Comparison of ENCODE assay signal across 8 cellular contexts in genomic region chr6:52670502-52671409, GRCh38. TPM values are rescaled to one million over a fixed set of nuclear protein-coding genes. Genes with fewer than 3 reads are reported as not detected.
DNase-seq lines count a peak whose midpoint lies in the region; ATAC-seq and TF ChIP-seq lines count a peak whose summit lies in the region.

TSS of gene TMEM14A (plus strand) at chr6:52671113. CDS start at chr6:52677103, 5,990 bp downstream.

- POLR2A ChIA-PET in RWPE1 (lab: Yijun Ruan, JAX; ENCODE audit: low non-redundant PET), result no interaction called here
- POLR2A ChIA-PET in naive thymus-derived CD8-positive, alpha-beta T cell (lab: Charles Lee), result no interaction called here

- DNase-seq in Daoy (ENCODE audit: low read depth), result peak; percentile 98
- peak; percentile 96 for DNase-seq in H4 (ENCODE audit: low spot score)
- peak; percentile 86 for DNase-seq in LNCaP clone FGC (ENCODE audit: low read depth)
- peak; percentile 96 for DNase-seq in RWPE1 (ENCODE audit: low spot score)
- peak; percentile 90 for DNase-seq in fibroblast of mammary gland (ENCODE audit: low read depth)
- peak; percentile 80 to 95 (median 89) for DNase-seq in naive thymus-derived CD8-positive, alpha-beta T cell
- DNase-seq in stimulated activated naive B cell treated with anti-CD40 and anti-IgM and Interleukin-4, amounts not matched to agents 10 μg/mL and 1 μg/mL and 100 μg/mL, for 72 hours, result peak; percentile 86

- H3K27me3 Mint-ChIP-seq in activated T-helper 17 cell treated with anti-CD3 and anti-CD28 coated beads, Interleukin-2, amount 50 U/mL, for 72 hours, result no peaks in the 10 kb centered on the region
- no peaks in the 10 kb centered on the region for H3K27me3 Mint-ChIP-seq in naive thymus-derived CD8-positive, alpha-beta T cell
- H3K27me3 Mint-ChIP-seq in stimulated activated naive B cell treated with anti-CD40 and anti-IgM and Interleukin-4, amounts not matched to agents 10 μg/mL and 1 μg/mL and 100 μg/mL, for 72 hours, result no peaks in the 10 kb centered on the region

- peak within 1 kb of the TSS; percentile 68 for H3K27ac ChIP-seq in RWPE1

- no peaks in the 10 kb centered on the region for H3K9me3 Mint-ChIP-seq in activated T-helper 17 cell treated with anti-CD3 and anti-CD28 coated beads, Interleukin-2, amount 50 U/mL, for 72 hours
- H3K9me3 Mint-ChIP-seq in naive thymus-derived CD8-positive, alpha-beta T cell, result no peaks in the 10 kb centered on the region
- H3K9me3 Mint-ChIP-seq in stimulated activated naive B cell treated with anti-CD40 and anti-IgM and Interleukin-4, amounts not matched to agents 10 μg/mL and 1 μg/mL and 100 μg/mL, for 72 hours, result peaks cover 0 to 3% of the 10 kb centered on the region in 2 donors

- no peak for TF ChIP-seq CTCF in LNCaP clone FGC (IDR thresholded peaks at IDR 0.05; ENCODE audit: control insufficient read depth, extremely low read depth, insufficient read depth)
- TF ChIP-seq CTCF in RWPE1 (conservative IDR thresholded peaks at IDR 0.05; ENCODE audit: low read depth), result no peak
- no peak for TF ChIP-seq CTCF in fibroblast of mammary gland (conservative IDR thresholded peaks at IDR 0.05; ENCODE audit: control insufficient read depth, insufficient read depth, low read depth, low read length)

- peak within 1 kb of the TSS; percentile 89 for H3K27ac Mint-ChIP-seq in activated T-helper 17 cell treated with anti-CD3 and anti-CD28 coated beads, Interleukin-2, amount 50 U/mL, for 72 hours
- peak within 1 kb of the TSS; percentile 76 to 94 (median 89) for H3K27ac Mint-ChIP-seq in naive thymus-derived CD8-positive, alpha-beta T cell
- H3K27ac Mint-ChIP-seq in stimulated activated naive B cell treated with anti-CD40 and anti-IgM and Interleukin-4, amounts not matched to agents 10 μg/mL and 1 μg/mL and 100 μg/mL, for 72 hours, result peak within 1 kb of the TSS; percentile 66

- peak within 1 kb of the TSS; percentile 89 for H3K4me3 Mint-ChIP-seq in activated T-helper 17 cell treated with anti-CD3 and anti-CD28 coated beads, Interleukin-2, amount 50 U/mL, for 72 hours
- H3K4me3 Mint-ChIP-seq in naive thymus-derived CD8-positive, alpha-beta T cell, result peak within 1 kb of the TSS; percentile 84 to 95 (median 92)
- H3K4me3 Mint-ChIP-seq in stimulated activated naive B cell treated with anti-CD40 and anti-IgM and Interleukin-4, amounts not matched to agents 10 μg/mL and 1 μg/mL and 100 μg/mL, for 72 hours, result peak within 1 kb of the TSS; percentile 91 to 96

- H3K36me3 Mint-ChIP-seq in activated T-helper 17 cell treated with anti-CD3 and anti-CD28 coated beads, Interleukin-2, amount 50 U/mL, for 72 hours (ENCODE audit: low read depth), result peaks cover 4% of the 10 kb centered on the region
- H3K36me3 Mint-ChIP-seq in naive thymus-derived CD8-positive, alpha-beta T cell, result peaks cover 0 to 7% (median 2%) of the 10 kb centered on the region in 3 donors
- peaks cover 3% of the 10 kb centered on the region in 2 donors for H3K36me3 Mint-ChIP-seq in stimulated activated naive B cell treated with anti-CD40 and anti-IgM and Interleukin-4, amounts not matched to agents 10 μg/mL and 1 μg/mL and 100 μg/mL, for 72 hours

- H3K4me3 ChIP-seq in LNCaP clone FGC (ENCODE audit: low read depth, low read length) (peak within 1 kb of the TSS; percentile 71), fibroblast of mammary gland (ENCODE audit: control insufficient read depth, low read depth, low read length) (peak within 1 kb of the TSS; percentile 68)

- peak; percentile 98 for ATAC-seq in activated T-helper 17 cell treated with anti-CD3 and anti-CD28 coated beads, Interleukin-2, amount 50 U/mL, for 72 hours (replicated peaks)
- peak; percentile 95 to 98 for ATAC-seq in naive thymus-derived CD8-positive, alpha-beta T cell
- peak; percentile 95 to 98 for ATAC-seq in stimulated activated naive B cell treated with anti-CD40 and anti-IgM and Interleukin-4, amounts not matched to agents 10 μg/mL and 1 μg/mL and 100 μg/mL, for 72 hours (replicated peaks)

- H3K4me1 Mint-ChIP-seq in activated T-helper 17 cell treated with anti-CD3 and anti-CD28 coated beads, Interleukin-2, amount 50 U/mL, for 72 hours, result peaks cover 23% of the 10 kb centered on the region
- peaks cover 11 to 37% (median 24%) of the 10 kb centered on the region in 4 donors for H3K4me1 Mint-ChIP-seq in naive thymus-derived CD8-positive, alpha-beta T cell
- peaks cover 34 to 50% of the 10 kb centered on the region in 2 donors for H3K4me1 Mint-ChIP-seq in stimulated activated naive B cell treated with anti-CD40 and anti-IgM and Interleukin-4, amounts not matched to agents 10 μg/mL and 1 μg/mL and 100 μg/mL, for 72 hours

- CTCF ChIA-PET in RWPE1 (lab: Yijun Ruan, JAX), result interaction anchor here (0.6 to 0.9 kb wide), 3 partner anchors 26 to 768 kb away, joined by 3 to 5 read pairs (median 4); no protein-coding TSS in a partner anchor

RNA-seq across cellular contexts. Expression of gene TMEM14A, which starts in this region (rescaled TPM):
- total RNA-seq in Daoy (2014; rRNA removed; shearing (Covaris generic)), result 62.4 and 66.7 TPM in 2 replicates
- 141 and 148 TPM in 2 replicates for total RNA-seq in H4 (2014; rRNA removed; shearing (Covaris generic))
- 10 to 100 TPM; 14.1 to 20.3 TPM for total RNA-seq in activated T-helper 17 cell treated with anti-CD3 and anti-CD28 coated beads, Interleukin-2, amount 50 U/mL, for 72 hours
- total RNA-seq in naive thymus-derived CD8-positive, alpha-beta T cell, result 1 to 10 TPM; 7.3 to 8.3 TPM
- 10 to 100 TPM; 22.4 to 36.0 (median 32.7) TPM for polyA plus RNA-seq in naive thymus-derived CD8-positive, alpha-beta T cell

Comparison
In these comparisons a context has a peak if more than half of its experiments do, and no peak if none do; other contexts are left out.
1. Peak in every context shown above with its lines: DNase-seq, ATAC-seq, H3K4me3 ChIP-seq and H3K27ac ChIP-seq.